In the genomic region with DNA sequence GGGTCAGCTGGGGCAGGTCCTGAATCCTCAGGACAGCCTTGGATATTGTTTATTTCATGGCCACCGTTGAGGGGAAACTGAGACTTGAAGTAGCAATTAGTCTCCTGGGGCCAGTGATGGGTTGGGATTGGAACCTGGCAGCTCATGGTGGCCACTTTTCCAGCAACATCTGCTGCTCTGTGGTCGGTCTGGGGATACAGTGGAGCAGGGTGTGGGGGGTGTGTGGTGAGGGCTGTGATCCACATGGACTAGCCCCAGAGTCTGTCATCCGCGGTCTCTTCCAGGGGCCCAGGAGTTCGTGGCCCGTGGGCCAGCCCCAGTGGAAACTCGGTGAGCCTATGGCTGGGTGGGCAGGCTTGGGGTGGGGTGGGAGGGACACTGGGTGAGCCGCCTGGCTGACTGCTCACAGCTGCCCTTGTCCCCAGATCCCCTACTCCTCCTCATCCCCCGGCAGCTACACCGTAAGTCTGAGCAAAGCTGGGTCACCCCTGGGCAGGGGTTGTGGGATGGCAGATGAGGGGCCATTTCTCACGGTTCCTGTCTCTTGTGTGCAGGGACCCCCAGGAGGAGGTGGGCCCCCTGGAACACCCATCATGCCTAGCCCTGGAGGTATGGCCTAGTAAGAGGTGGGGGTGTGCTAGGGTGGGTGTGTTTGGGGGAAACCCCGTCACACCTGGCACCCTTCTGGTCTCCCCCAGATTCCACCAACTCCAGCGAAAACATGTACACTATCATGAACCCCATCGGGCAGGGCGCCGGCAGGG, we compare ENCODE assay signal across 8 cellular contexts. TPM values are rescaled to one million over a fixed set of nuclear protein-coding genes. Genes with fewer than 3 reads are reported as not detected.
DNase-seq lines count a peak whose midpoint lies in the region; ATAC-seq and TF ChIP-seq lines count a peak whose summit lies in the region.
"Had no signal": no experiment of that assay in that cellular context is flagged by ENCODE, and none has a peak within 500 bp of the region (broad histone marks: within the 10 kb centered on the region; RNA-seq: fewer than 3 reads in every experiment).

No MANE protein-coding gene starts in this region.

- ATAC-seq in stimulated activated naive CD8-positive, alpha-beta T cell treated with anti-CD3 and anti-CD28 coated beads, Interleukin-15, amount 100 ng/mL, for 72 hours = no peak
- ATAC-seq in HG02588 (IDR thresholded peaks at IDR 0.05; ENCODE audit: unreplicated experiment) = no peak

- H3K27ac Mint-ChIP-seq in stimulated activated naive CD8-positive, alpha-beta T cell treated with anti-CD3 and anti-CD28 coated beads, Interleukin-15, amount 100 ng/mL, for 72 hours = peak overlapping the region in 1 of 2 donors; percentile 19

- no peak for TF ChIP-seq CTCF in VCaP (conservative IDR thresholded peaks at IDR 0.05)

- no peaks in the 10 kb centered on the region for H3K9me3 Mint-ChIP-seq in stimulated activated naive CD8-positive, alpha-beta T cell treated with anti-CD3 and anti-CD28 coated beads, Interleukin-15, amount 100 ng/mL, for 72 hours

- H3K27ac ChIP-seq in VCaP (peak overlapping the region; percentile 89), iPS DF 6.9 (ENCODE audit: low read length) (no peak overlapping the region)

- peaks cover 73% of the 10 kb centered on the region for H3K4me1 Mint-ChIP-seq in stimulated activated naive CD8-positive, alpha-beta T cell treated with anti-CD3 and anti-CD28 coated beads, Interleukin-15, amount 100 ng/mL, for 72 hours

- H3K36me3 ChIP-seq in H7 (replicated peaks; ENCODE audit: control insufficient read depth, insufficient read depth, low read length) = peaks cover 9% of the 10 kb centered on the region
- peaks cover 5% of the 10 kb centered on the region; the same call in 1 of the 2 replicates for H3K36me3 ChIP-seq in iPS DF 6.9 (ENCODE audit: control insufficient read depth, insufficient read depth, low read length)

- peak overlapping the region; percentile 29 to 70 for H3K4me3 Mint-ChIP-seq in stimulated activated naive CD8-positive, alpha-beta T cell treated with anti-CD3 and anti-CD28 coated beads, Interleukin-15, amount 100 ng/mL, for 72 hours

- H3K4me1 ChIP-seq in iPS DF 6.9 (ENCODE audit: control insufficient read depth, insufficient read depth, low read length) = peaks cover 12% of the 10 kb centered on the region

- no peaks in the 10 kb centered on the region for H3K27me3 Mint-ChIP-seq in stimulated activated naive CD8-positive, alpha-beta T cell treated with anti-CD3 and anti-CD28 coated beads, Interleukin-15, amount 100 ng/mL, for 72 hours

- H3K9me3 ChIP-seq in iPS DF 6.9 (ENCODE audit: control insufficient read depth, insufficient read depth, low read length) = no peaks in the 10 kb centered on the region

- no CpG with 5 or more reads among the region's 16 CpGs for WGBS in iPS DF 6.9 (ENCODE audit: insufficient coverage, insufficient read length)

- no peaks in the 10 kb centered on the region for H3K27me3 ChIP-seq in H7 (ENCODE audit: control insufficient read depth, insufficient read depth, low read length)
- H3K27me3 ChIP-seq in iPS DF 6.9 (ENCODE audit: control insufficient read depth, insufficient read depth, low read length) = no peaks in the 10 kb centered on the region

- DNase-seq in H7 (peak; percentile 68), iPS DF 6.9 (ENCODE audit: low read depth, low spot score) (no peak), DMS53 (lab: John Stamatoyannopoulos, UW) (no peak)
- DNase-seq in stimulated activated naive CD8-positive, alpha-beta T cell treated with anti-CD3 and anti-CD28 coated beads, Interleukin-15, amount 100 ng/mL, for 72 hours = no peak
- DNase-seq in stimulated activated CD8-positive, alpha-beta memory T cell treated with anti-CD3 and anti-CD28 coated beads, Interleukin-4, amount 100 ng/mL, for 48 hours = no peak
- DNase-seq: NK-92 treated with Interleukin-12 subunit alpha and Interleukin-12 subunit beta, amount 100 ng/mL, for 24 hours had no signal

- H3K4me3 ChIP-seq in H7 (ENCODE audit: insufficient read depth, low read depth, low read length) = peak overlapping the region; percentile 53
- peak overlapping the region; percentile 30; the same call in 1 of the 2 replicates for H3K4me3 ChIP-seq in iPS DF 6.9 (ENCODE audit: low read length)

RNA-seq across cellular contexts. Expression of a gene that starts 5.5 kb away (rescaled TPM):
- 183 and 212 TPM in 2 replicates for total RNA-seq in H7 (2014; rRNA removed; shearing (Covaris generic))

RNA-seq across cellular contexts. Expression of a gene that starts 13.3 kb away (rescaled TPM):
- 91.1 and 134 TPM in 2 replicates for total RNA-seq in H7 (2014; rRNA removed; shearing (Covaris generic))

RNA-seq across cellular contexts. Expression of a gene that starts 35.0 kb away (rescaled TPM):
- 0.76 TPM in 1 of 2 replicates, not detected in the other for total RNA-seq in H7 (2014; rRNA removed; shearing (Covaris generic))

RNA-seq across cellular contexts. Expression of a gene that starts 46.5 kb away (rescaled TPM):
- total RNA-seq in H7 (2014; rRNA removed; shearing (Covaris generic)) = 0.30 and 1.4 TPM in 2 replicates
